In genomic region chr10:45250376-45251075, GRCh38 we compare ENCODE assay signal across 8 cellular contexts.
A peak's percentile ranks its signal among the peaks of the same experiment; 100 is the strongest.
DNase-seq lines count a peak whose midpoint lies in the region; ATAC-seq, FAIRE-seq and TF ChIP-seq lines count a peak whose summit lies in the region.
"Not testable (repeated sequence)": the region's sequence is repeated elsewhere in the genome, so short reads cannot be mapped to it uniquely, and the experiment has no call there.

No MANE protein-coding gene starts in this region.

- intact Hi-C loops in CD14-positive monocyte (cut with micrococcal nuclease) (loop anchor here in 1 of 2 donors (5.0 kb wide), 2 partner anchors 212 to 422 kb away; partner anchors contain the start of gene ZFAND4), endothelial cell of umbilical vein (cut with micrococcal nuclease) (loop anchor here (1.0 to 2.0 kb wide), 4 partner anchors 15 to 422 kb away; partner anchors contain the start of gene ZFAND4)

- not testable (repeated sequence) for H3K27me3 Mint-ChIP-seq in CD14-positive monocyte (ENCODE audit: low read depth in 3 of 3); GM23338 (ENCODE audit: insufficient read depth, low read depth, poor library complexity); neural crest cell (ENCODE audit: low read depth)

- not testable (repeated sequence) for FAIRE-seq in endothelial cell of umbilical vein (lab: Jason Lieb, UNC)

- not testable (repeated sequence) for H3K79me2 ChIP-seq in GM23338 (replicated peaks; ENCODE audit: insufficient read depth); endothelial cell of umbilical vein (ENCODE audit: control insufficient read depth, insufficient read depth, low read length)

- not testable (repeated sequence) for H2AFZ ChIP-seq in GM23338; endothelial cell of umbilical vein (ENCODE audit: low read depth, low read length)

- dilution Hi-C loops in endothelial cell of umbilical vein (cut with MboI; ENCODE audit: extremely low pct_ligation_motif_present, low sequenced_read_pairs), result not testable (repeated sequence)

- H3K4me1 ChIP-seq in GM23338 (ENCODE audit: insufficient read depth); endothelial cell of umbilical vein (ENCODE audit: control insufficient read depth, extremely low read depth, insufficient read depth, low read length): not testable (repeated sequence)

- H3K4me1 Mint-ChIP-seq in CD14-positive monocyte (peaks cover 17% of the 10 kb centered on the region), neural crest cell (peaks cover 10% of the 10 kb centered on the region)
- H3K4me1 Mint-ChIP-seq in GM23338, result not testable (repeated sequence)

- H3K4me3 Mint-ChIP-seq in CD14-positive monocyte, result peak overlapping the region; percentile 48 to 77
- H3K4me3 Mint-ChIP-seq in GM23338, result peak overlapping the region; percentile 78; the same call in 2 of the 3 replicates
- peak overlapping the region; percentile 88 for H3K4me3 Mint-ChIP-seq in neural crest cell

- not testable (repeated sequence) for H3K4me2 ChIP-seq in GM23338
- peak overlapping the region; percentile 82 for H3K4me2 ChIP-seq in endothelial cell of umbilical vein (ENCODE audit: insufficient read depth, low read length)

- not testable (repeated sequence) for H3K9me3 ChIP-seq in endothelial cell of umbilical vein (replicated peaks; ENCODE audit: control insufficient read depth, insufficient read depth, low read length)

- H3F3A ChIP-seq in GM23338 (replicated peaks; ENCODE audit: low read depth), result not testable (repeated sequence)

- TF ChIP-seq CTCF in CD14-positive monocyte (IDR thresholded peaks at IDR 0.05) (peak; percentile 39), WI38 (IDR thresholded peaks at IDR 0.05; ENCODE audit: low read depth, low read length) (0 out of 2 replicates have a peak, but pooled peaks have one; percentile 1)
- TF ChIP-seq CTCF in GM23338 (conservative IDR thresholded peaks at IDR 0.05; ENCODE audit: low read depth in 2 of 2); endothelial cell of umbilical vein (IDR thresholded peaks at IDR 0.05; ENCODE audit: extremely low read depth in 1 of 2, insufficient read depth in 1 of 2, low read depth in 1 of 2, low read length in 2 of 2); neural crest cell (conservative IDR thresholded peaks at IDR 0.05): not testable (repeated sequence)

- POLR2A ChIA-PET in endothelial cell of umbilical vein (lab: Charles Lee), result not testable (repeated sequence)

- H3K9me3 Mint-ChIP-seq in CD14-positive monocyte, neural crest cell: not testable (repeated sequence)
- H3K9me3 Mint-ChIP-seq in GM23338, result peaks cover 14% of the 10 kb centered on the region

- not testable (repeated sequence) for H4K20me1 ChIP-seq in GM23338 (replicated peaks; ENCODE audit: insufficient read depth); endothelial cell of umbilical vein (replicated peaks; ENCODE audit: control insufficient read depth, extremely low read depth, insufficient read depth, low read length)

- CTCF ChIA-PET in endothelial cell of umbilical vein (lab: Charles Lee), result interaction anchor here (0.6 to 6.7 kb wide), 47 partner anchors 10 to 977 kb away, joined by 3 to 70 read pairs (median 4); partner anchors contain the start of gene ZFAND4

- not testable (repeated sequence) for BruUV-seq in endothelial cell of umbilical vein (replicated peaks; lab: Mats Ljungman, UMichigan)

- not testable (repeated sequence) for H3K9ac ChIP-seq in endothelial cell of umbilical vein (replicated peaks; ENCODE audit: extremely low read depth, insufficient read depth, low read length)

- H3K36me3 ChIP-seq in GM23338 (ENCODE audit: insufficient read depth); endothelial cell of umbilical vein (ENCODE audit: control insufficient read depth in 2 of 2, extremely low read depth in 1 of 2, insufficient read depth in 2 of 2, low read length in 2 of 2): not testable (repeated sequence)

- not testable (repeated sequence) for H3K4me3 ChIP-seq in GM23338; WI38 (ENCODE audit: low read depth, low read length); endothelial cell of umbilical vein (replicated peaks in 1 of 3; ENCODE audit: insufficient read depth in 1 of 3, low read depth in 1 of 3, low read length in 3 of 3)

- peak overlapping the region in 6 of 7 donors; percentile 47 to 75 (median 54) for H3K27ac Mint-ChIP-seq in CD14-positive monocyte
- not testable (repeated sequence) for H3K27ac Mint-ChIP-seq in GM23338
- peak overlapping the region; percentile 98 for H3K27ac Mint-ChIP-seq in neural crest cell (ENCODE audit: unreplicated experiment)

- not testable (repeated sequence) for H3K27me3 ChIP-seq in GM23338 (ENCODE audit: insufficient read depth); endothelial cell of umbilical vein (ENCODE audit: control insufficient read depth in 2 of 2, insufficient read depth in 2 of 2, low read length in 2 of 2)

- not testable (repeated sequence) for H3K9me1 ChIP-seq in endothelial cell of umbilical vein (replicated peaks; ENCODE audit: control insufficient read depth, extremely low read depth, insufficient read depth, low read length)

- H3K36me3 Mint-ChIP-seq in CD14-positive monocyte; GM23338 (ENCODE audit: low read depth); neural crest cell (ENCODE audit: low read depth): not testable (repeated sequence)

- not testable (repeated sequence) for H3K9me2 ChIP-seq in GM23338 (ENCODE audit: insufficient read depth)

- DNase-seq in CD14-positive monocyte (ENCODE audit: low spot score); GM23338 (ENCODE audit: low spot score); endothelial cell of umbilical vein (ENCODE audit: low read depth, low spot score); neural crest cell (ENCODE audit: low read depth, low spot score): not testable (repeated sequence)
- peak; percentile 55 for DNase-seq in NCI-H2171 treated with DMSO at 0.1 percent for 48 hours (lab: John Stamatoyannopoulos, UW)

- ATAC-seq in GM19025 (IDR thresholded peaks at IDR 0.05; ENCODE audit: low read depth, unreplicated experiment), result peak; percentile 51
- ATAC-seq in GM23338, result not testable (repeated sequence)
- peak; percentile 66 for ATAC-seq in HG03342 (IDR thresholded peaks at IDR 0.05; ENCODE audit: unreplicated experiment)

- not testable (repeated sequence) for H3K27ac ChIP-seq in GM23338 (ENCODE audit: low read depth); endothelial cell of umbilical vein (ENCODE audit: insufficient read depth, low read depth, low read length)

- TF ChIP-seq POLR2A in endothelial cell of umbilical vein (IDR thresholded peaks at IDR 0.05; ENCODE audit: low read depth, low read length), result not testable (repeated sequence)
